Comparison of ENCODE assay signal across 1 cellular context in the genomic region with DNA sequence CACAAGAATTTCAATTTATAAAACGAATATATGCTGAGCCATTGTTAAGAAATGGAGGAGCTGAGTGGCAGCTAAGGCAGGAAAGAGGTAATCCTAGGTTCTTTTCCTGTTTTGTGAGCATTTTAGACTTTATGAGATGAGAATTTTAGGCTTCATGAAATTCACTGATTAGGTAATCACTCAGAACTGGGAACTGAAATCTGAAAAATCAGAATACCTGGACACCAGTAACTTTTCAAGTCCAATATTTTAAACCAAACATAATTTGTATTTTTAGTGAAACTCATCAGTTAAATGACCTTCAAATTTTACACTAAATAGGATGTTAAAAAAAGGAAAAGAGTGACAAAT.
TF ChIP-seq lines count a peak whose summit lies in the region.

No MANE protein-coding gene starts in this region.

TF ChIP-seq in H1, 55 proteins besides CTCF, POLR2A, EP300 and RAD21:
- TF ChIP-seq, protein P1, sequence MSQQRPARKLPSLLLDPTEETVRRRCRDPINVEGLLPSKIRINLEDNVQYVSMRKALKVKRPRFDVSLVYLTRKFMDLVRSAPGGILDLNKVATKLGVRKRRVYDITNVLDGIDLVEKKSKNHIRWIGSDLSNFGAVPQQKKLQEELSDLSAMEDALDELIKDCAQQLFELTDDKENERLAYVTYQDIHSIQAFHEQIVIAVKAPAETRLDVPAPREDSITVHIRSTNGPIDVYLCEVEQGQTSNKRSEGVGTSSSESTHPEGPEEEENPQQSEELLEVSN (IDR thresholded peaks at IDR 0.05), result no peak
- TF ChIP-seq JUN (IDR thresholded peaks at IDR 0.05; ENCODE audit: low read depth, low read length) (no peak), POU5F1 (IDR thresholded peaks at IDR 0.05; ENCODE audit: low read depth, low read length) (no peak), CHD1 (IDR thresholded peaks at IDR 0.05; ENCODE audit: low read depth, low read length) (no peak)
